ENCODE assay signal across 8 cellular contexts in genomic region chr17:21275047-21275578, GRCh38. TPM values are rescaled to one million over a fixed set of nuclear protein-coding genes. Genes with fewer than 3 reads are reported as not detected.
DNase-seq lines count a peak whose midpoint lies in the region; ATAC-seq and TF ChIP-seq lines count a peak whose summit lies in the region.

No MANE protein-coding gene starts in this region.

- ATAC-seq in GM21515 (IDR thresholded peaks at IDR 0.05; ENCODE audit: unreplicated experiment) (peak; percentile 9), T-helper 17 cell (peak; percentile 2), GM21528 (IDR thresholded peaks at IDR 0.05; ENCODE audit: low FRiP score, unreplicated experiment) (no peak), GM21423 (IDR thresholded peaks at IDR 0.05; ENCODE audit: unreplicated experiment) (no peak)
- peak in 1 of 2 donors; percentile 14 for ATAC-seq in stimulated activated naive B cell treated with anti-CD40 and anti-IgM and Interleukin-4, amounts not matched to agents 10 μg/mL and 1 μg/mL and 100 μg/mL, for 72 hours (replicated peaks)

- H3K79me2 ChIP-seq in hepatocyte = no peaks in the 10 kb centered on the region

- H3K4me1 Mint-ChIP-seq in T-helper 17 cell = peaks cover 32% of the 10 kb centered on the region
- peaks cover 24 to 37% of the 10 kb centered on the region in 2 donors for H3K4me1 Mint-ChIP-seq in stimulated activated naive B cell treated with anti-CD40 and anti-IgM and Interleukin-4, amounts not matched to agents 10 μg/mL and 1 μg/mL and 100 μg/mL, for 72 hours

- DNase-seq in BE2C = peak; percentile 37
- DNase-seq in T-helper 17 cell = no peak
- peak; percentile 22 for DNase-seq in hepatocyte (ENCODE audit: low spot score)
- DNase-seq in stimulated activated naive B cell treated with anti-CD40 and anti-IgM and Interleukin-4, amounts not matched to agents 10 μg/mL and 1 μg/mL and 100 μg/mL, for 72 hours = no peak
- no peak for DNase-seq in HCEC 1CT

- H3K9me3 Mint-ChIP-seq in stimulated activated naive B cell treated with anti-CD40 and anti-IgM and Interleukin-4, amounts not matched to agents 10 μg/mL and 1 μg/mL and 100 μg/mL, for 72 hours = no peaks in the 10 kb centered on the region

- WGBS in hepatocyte (ENCODE audit: low lambda C conversion rate, missing lambda C conversion rate) = 29% methylated on average over 20 of the region's 20 CpGs

- peak overlapping the region; percentile 94 for H2AFZ ChIP-seq in hepatocyte

- no peaks in the 10 kb centered on the region for H3K36me3 Mint-ChIP-seq in T-helper 17 cell (ENCODE audit: low read depth)
- no peaks in the 10 kb centered on the region for H3K36me3 Mint-ChIP-seq in stimulated activated naive B cell treated with anti-CD40 and anti-IgM and Interleukin-4, amounts not matched to agents 10 μg/mL and 1 μg/mL and 100 μg/mL, for 72 hours

- no peaks in the 10 kb centered on the region for H4K20me1 ChIP-seq in hepatocyte (ENCODE audit: insufficient read depth, poor library complexity, severe bottlenecking)

- peak overlapping the region; percentile 30 for H3K27ac ChIP-seq in hepatocyte

- H3K9me3 ChIP-seq in BE2C (no peaks in the 10 kb centered on the region), T-helper 17 cell (ENCODE audit: control insufficient read depth, low read length, poor library complexity, severe bottlenecking) (no peaks in the 10 kb centered on the region), hepatocyte (ENCODE audit: low read depth) (no peaks in the 10 kb centered on the region)

- H3K4me2 ChIP-seq in hepatocyte = peak overlapping the region; percentile 89

- H3K4me3 ChIP-seq in BE2C (ENCODE audit: low read depth, low read length) (peak overlapping the region; percentile 60), hepatocyte (peak overlapping the region; percentile 53)

- TF ChIP-seq CTCF in BE2C (IDR thresholded peaks at IDR 0.05; ENCODE audit: low read depth, low read length) (no peak), hepatocyte (IDR thresholded peaks at IDR 0.05; ENCODE audit: poor library complexity) (no peak)

- H3K4me1 ChIP-seq in BE2C = no peaks in the 10 kb centered on the region
- peaks cover 6% of the 10 kb centered on the region for H3K4me1 ChIP-seq in hepatocyte (ENCODE audit: insufficient read depth)

- H3K9me2 ChIP-seq in hepatocyte (replicated peaks; ENCODE audit: insufficient read depth) = no peaks in the 10 kb centered on the region

- H3K4me3 Mint-ChIP-seq in T-helper 17 cell = peak overlapping the region; percentile 90
- peak overlapping the region; percentile 89 to 97 for H3K4me3 Mint-ChIP-seq in stimulated activated naive B cell treated with anti-CD40 and anti-IgM and Interleukin-4, amounts not matched to agents 10 μg/mL and 1 μg/mL and 100 μg/mL, for 72 hours

- no peaks in the 10 kb centered on the region for H3K27me3 Mint-ChIP-seq in T-helper 17 cell
- H3K27me3 Mint-ChIP-seq in stimulated activated naive B cell treated with anti-CD40 and anti-IgM and Interleukin-4, amounts not matched to agents 10 μg/mL and 1 μg/mL and 100 μg/mL, for 72 hours = peaks cover 0 to 6% of the 10 kb centered on the region in 2 donors

- H3K36me3 ChIP-seq in BE2C (no peaks in the 10 kb centered on the region), hepatocyte (replicated peaks; ENCODE audit: insufficient read depth, low read depth) (no peaks in the 10 kb centered on the region)

- H3K27me3 ChIP-seq in BE2C = no peaks in the 10 kb centered on the region
- H3K27me3 ChIP-seq in hepatocyte = no peaks in the 10 kb centered on the region

- peak overlapping the region; percentile 56 for H3K27ac Mint-ChIP-seq in T-helper 17 cell
- peak overlapping the region; percentile 96 for H3K27ac Mint-ChIP-seq in stimulated activated naive B cell treated with anti-CD40 and anti-IgM and Interleukin-4, amounts not matched to agents 10 μg/mL and 1 μg/mL and 100 μg/mL, for 72 hours

RNA-seq across cellular contexts. Expression of gene MAP2K3, which starts 9.4 kb away (rescaled TPM):
- polyA plus RNA-seq in BE2C (2012; ENCODE audit: insufficient read depth, insufficient read length, low read depth) = 15.8 TPM
- total RNA-seq in T-helper 17 cell = 10 to 100 TPM; 61.2 to 73.0 TPM
- 16.1 and 21.8 TPM in 2 replicates for total RNA-seq in hepatocyte
- polyA plus RNA-seq in hepatocyte = 58.4 and 62.4 TPM in 2 replicates

RNA-seq across cellular contexts. Expression of gene NATD1, which starts 21.9 kb away (rescaled TPM):
- 0.59 TPM for polyA plus RNA-seq in BE2C (2012; ENCODE audit: insufficient read depth, insufficient read length, low read depth)
- 1 to 10 TPM; 4.9 to 8.4 TPM for total RNA-seq in T-helper 17 cell
- total RNA-seq in hepatocyte = 5.0 and 5.4 TPM in 2 replicates
- 4.8 and 6.7 TPM in 2 replicates for polyA plus RNA-seq in hepatocyte

Comparison
In these comparisons a context has a peak if more than half of its experiments do, and no peak if none do; other contexts are left out.
1. DNase-seq: peak in BE2C (single experiment) and hepatocyte (single experiment); none in T-helper 17 cell (0 of 3), stimulated activated naive B cell treated with anti-CD40 and anti-IgM and Interleukin-4, amounts not matched to agents 10 μg/mL and 1 μg/mL and 100 μg/mL, for 72 hours (single experiment) and HCEC 1CT (single experiment).
2. ATAC-seq: peak in GM21515 (single experiment) and T-helper 17 cell (single experiment); none in GM21528 (single experiment) and GM21423 (single experiment).